ENCODE assay signal across 1 cellular context in the genomic region with DNA sequence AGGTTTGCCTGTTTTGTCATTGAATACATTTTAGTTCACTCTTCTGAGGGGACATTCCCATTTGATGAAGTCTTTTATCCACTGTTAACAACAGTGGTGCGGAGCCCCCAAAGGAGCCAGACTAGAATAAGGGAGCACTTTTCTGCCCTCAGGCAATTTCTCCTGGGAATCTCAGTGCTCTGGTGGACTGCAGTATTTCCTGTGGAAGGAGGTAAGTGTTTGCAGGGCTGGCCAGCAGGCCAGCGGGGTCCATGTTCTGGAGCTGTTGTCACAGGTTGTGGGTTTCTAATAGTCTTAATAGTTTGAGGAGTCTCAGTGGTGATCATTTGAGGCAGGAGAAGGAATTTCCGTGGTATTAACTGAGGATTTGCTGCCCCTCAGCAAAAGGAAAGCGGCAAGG.
TF ChIP-seq lines count a peak whose summit lies in the region.

No MANE protein-coding gene starts in this region.

TF ChIP-seq in HepG2, 621 proteins besides CTCF, POLR2A, EP300 and RAD21 (continued from another document):
- no peak for TF ChIP-seq CERS6 (CRISPR knock-in tag; IDR thresholded peaks at IDR 0.05)
- TF ChIP-seq HNRNPH1 (optimal IDR thresholded peaks at IDR 0.05; ENCODE audit: low read depth, low read length): no peak
- TF ChIP-seq IKZF1 (IDR thresholded peaks at IDR 0.05): no peak
- TF ChIP-seq SAP130 (CRISPR knock-in tag; IDR thresholded peaks at IDR 0.05; ENCODE audit: low read depth): no peak
- no peak for TF ChIP-seq USF2 (IDR thresholded peaks at IDR 0.05; ENCODE audit: low read depth, low read length)
- no peak for TF ChIP-seq USF2 (CRISPR knock-in tag; IDR thresholded peaks at IDR 0.05; ENCODE audit: borderline replicate concordance)
- no peak for TF ChIP-seq TFDP2 (CRISPR knock-in tag; IDR thresholded peaks at IDR 0.05)
- TF ChIP-seq ATRX (CRISPR knock-in tag; IDR thresholded peaks at IDR 0.05; ENCODE audit: borderline replicate concordance): no peak
TF ChIP-seq in HepG2: peak in this region for 3.
